ENCODE assay signal across 8 cellular contexts in the genomic region with DNA sequence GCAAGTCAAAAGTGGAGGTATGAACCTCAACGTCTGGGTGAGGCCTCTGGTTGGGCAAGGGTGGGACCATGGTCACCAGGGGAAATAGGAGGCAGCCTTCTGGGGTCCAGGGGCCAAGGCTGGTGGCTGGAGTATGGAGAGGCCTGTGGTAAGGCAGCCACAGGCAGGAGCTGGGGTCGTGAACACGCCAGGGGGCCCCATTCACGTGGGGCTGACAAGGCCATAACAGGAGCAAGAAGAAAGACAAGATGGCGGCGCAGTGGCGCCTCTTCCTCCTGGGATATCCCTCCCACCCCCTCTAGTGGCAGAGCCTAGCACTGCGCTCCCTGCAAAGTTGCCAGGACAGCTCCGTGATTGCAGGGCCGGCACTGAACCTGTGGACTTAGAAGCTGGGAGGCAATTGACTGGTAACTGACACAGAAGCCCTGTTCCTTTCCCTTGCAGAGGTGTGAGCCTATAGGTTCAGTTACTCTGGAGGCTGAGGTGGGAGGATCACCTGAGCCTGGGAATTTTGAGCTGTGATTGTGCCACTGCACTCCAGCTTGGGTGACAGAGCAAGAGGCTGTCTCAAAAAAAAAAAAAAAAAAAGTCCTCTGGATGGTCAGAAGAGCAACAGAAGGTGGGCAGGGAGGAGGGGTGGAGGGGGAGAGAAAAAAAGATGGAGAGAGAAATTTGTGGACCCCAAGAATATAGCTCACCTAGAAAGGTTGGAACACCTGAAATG. TPM values are rescaled to one million over a fixed set of nuclear protein-coding genes. Genes with fewer than 3 reads are reported as not detected.
DNase-seq lines count a peak whose midpoint lies in the region; ATAC-seq and TF ChIP-seq lines count a peak whose summit lies in the region.

No MANE protein-coding gene starts in this region.

- no peaks in the 10 kb centered on the region for H3K4me1 ChIP-seq in lower lobe of right lung

- peaks cover 10% of the 10 kb centered on the region for H3K9me3 Mint-ChIP-seq in dendritic cell treated with granulocyte-macrophage colony-stimulating factor and Interleukin-4, amounts not matched to agents 40 ng/mL and 50 ng/mL, for 4 days

- DNase-seq in AG09319 (ENCODE audit: extremely low read depth, low read depth) (peak; percentile 22), NCI-H446 (lab: John Stamatoyannopoulos, UW) (peak; percentile 32 to 75), lower lobe of right lung (peak; percentile 91)
- DNase-seq in activated CD4-positive, alpha-beta T cell treated with anti-CD3 and anti-CD28 coated beads, Interleukin-2, amount 50 U/mL, for 4 hours, result peak; percentile 63 to 65
- peak; percentile 26 for DNase-seq in stimulated activated CD8-positive, alpha-beta memory T cell treated with anti-CD3 and anti-CD28 coated beads, Interleukin-12 subunit alpha, Interleukin-12 subunit beta, amount 100 ng/mL, for 4 hours (ENCODE audit: low read depth)

- H3K27ac Mint-ChIP-seq in dendritic cell treated with granulocyte-macrophage colony-stimulating factor and Interleukin-4, amounts not matched to agents 40 ng/mL and 50 ng/mL, for 4 days, result peak overlapping the region; percentile 24

- intact Hi-C loops in dendritic cell treated with granulocyte-macrophage colony-stimulating factor and Interleukin-4, amounts not matched to agents 40 ng/mL and 50 ng/mL, for 4 days (cut with micrococcal nuclease), result loop anchor here (1.0 to 10.0 kb wide), 3 partner anchors 52 to 178 kb away; no protein-coding TSS in a partner anchor
- intact Hi-C loops in lower lobe of right lung (cut with DNase I), result loop anchor here (10.0 kb wide), 1 partner anchor 82 kb away; no protein-coding TSS in a partner anchor

- H3K27me3 ChIP-seq in lower lobe of right lung (ENCODE audit: low read depth), result no peaks in the 10 kb centered on the region

- no peaks in the 10 kb centered on the region for H3K27me3 Mint-ChIP-seq in dendritic cell treated with granulocyte-macrophage colony-stimulating factor and Interleukin-4, amounts not matched to agents 40 ng/mL and 50 ng/mL, for 4 days

- no peak overlapping the region for H3K4me3 ChIP-seq in lower lobe of right lung

- H3K27ac ChIP-seq in lower lobe of right lung, result no peak overlapping the region

- H3K9me3 ChIP-seq in lower lobe of right lung, result no peaks in the 10 kb centered on the region

- H3K36me3 ChIP-seq in lower lobe of right lung, result no peaks in the 10 kb centered on the region

- no peaks in the 10 kb centered on the region for H3K36me3 Mint-ChIP-seq in dendritic cell treated with granulocyte-macrophage colony-stimulating factor and Interleukin-4, amounts not matched to agents 40 ng/mL and 50 ng/mL, for 4 days (ENCODE audit: low read depth)

- H3K4me1 Mint-ChIP-seq in dendritic cell treated with granulocyte-macrophage colony-stimulating factor and Interleukin-4, amounts not matched to agents 40 ng/mL and 50 ng/mL, for 4 days (ENCODE audit: low read depth), result no peaks in the 10 kb centered on the region

- H3K4me3 Mint-ChIP-seq in dendritic cell treated with granulocyte-macrophage colony-stimulating factor and Interleukin-4, amounts not matched to agents 40 ng/mL and 50 ng/mL, for 4 days, result no peak overlapping the region

- TF ChIP-seq CTCF in AG09319 (IDR thresholded peaks at IDR 0.05; ENCODE audit: low read depth, low read length), result peak; percentile 84
- peak; percentile 82 for TF ChIP-seq CTCF in lower lobe of right lung (IDR thresholded peaks at IDR 0.05)

- ATAC-seq in GM21526 (IDR thresholded peaks at IDR 0.05; ENCODE audit: low FRiP score, unreplicated experiment) (peak; percentile 69), lower lobe of right lung (peak; percentile 94 to 95), GM18909 (IDR thresholded peaks at IDR 0.05; ENCODE audit: poor library complexity, unreplicated experiment) (no peak)

RNA-seq across cellular contexts. Expression of gene EDDM13, which starts 19.7 kb away (rescaled TPM):
- total RNA-seq in lower lobe of right lung, result 1.3 TPM

RNA-seq across cellular contexts. Expression of gene ZSCAN5C, which starts 50.8 kb away (rescaled TPM):
- not detected for total RNA-seq in lower lobe of right lung

RNA-seq across cellular contexts. Expression of gene ZSCAN5B, which starts 55.3 kb away (rescaled TPM):
- total RNA-seq in lower lobe of right lung, result not detected

Comparison
In these comparisons a context has a peak if more than half of its experiments do, and no peak if none do; other contexts are left out.
1. DNase-seq: peak in every context shown above with its lines; median percentile 91 in lower lobe of right lung; 64 in activated CD4-positive, alpha-beta T cell treated with anti-CD3 and anti-CD28 coated beads, Interleukin-2, amount 50 U/mL, for 4 hours; 54 in NCI-H446; 26 in stimulated activated CD8-positive, alpha-beta memory T cell treated with anti-CD3 and anti-CD28 coated beads, Interleukin-12 subunit alpha, Interleukin-12 subunit beta, amount 100 ng/mL, for 4 hours; 22 in AG09319.